12 cellular contexts compared by ENCODE assay signal in the genomic region with DNA sequence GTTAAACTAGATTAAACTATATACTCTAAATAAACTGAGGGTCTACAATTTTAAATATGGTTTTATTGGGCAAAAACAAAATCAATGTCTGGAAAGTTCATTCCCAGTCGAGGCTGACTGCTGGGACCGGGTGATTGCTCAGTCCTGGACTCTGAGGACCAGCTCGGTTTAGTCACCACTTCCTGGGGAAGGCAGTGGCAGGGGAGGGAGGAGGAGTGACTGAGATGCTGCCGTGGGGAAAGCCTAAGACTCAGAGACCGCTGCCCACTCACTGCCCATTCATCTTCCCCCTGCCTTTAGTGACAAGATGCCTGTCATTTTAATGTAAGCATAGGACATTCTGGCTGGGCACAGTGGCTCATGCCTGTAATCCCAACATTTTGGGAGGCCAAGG. TPM values are rescaled to one million over a fixed set of nuclear protein-coding genes. Genes with fewer than 3 reads are reported as not detected.
DNase-seq lines count a peak whose midpoint lies in the region; ATAC-seq, FAIRE-seq and TF ChIP-seq lines count a peak whose summit lies in the region.
"Had no signal": no experiment of that assay in that cellular context is flagged by ENCODE, and none has a peak within 500 bp of the region (broad histone marks: within the 10 kb centered on the region; RNA-seq: fewer than 3 reads in every experiment).

No MANE protein-coding gene starts in this region.

- TF ChIP-seq CTCF in Panc1 (IDR thresholded peaks at IDR 0.05) (no peak), endothelial cell of umbilical vein (IDR thresholded peaks at IDR 0.05; ENCODE audit: extremely low read depth in 1 of 2, insufficient read depth in 1 of 2, low read depth in 1 of 2, low read length in 2 of 2) (no peak)

- dilution Hi-C loops in endothelial cell of umbilical vein (cut with MboI; ENCODE audit: extremely low pct_ligation_motif_present, low sequenced_read_pairs): no loop called here

- no peaks in the 10 kb centered on the region for H3K9me3 ChIP-seq in Panc1 (ENCODE audit: control insufficient read depth, insufficient read depth, low read depth, low read length)
- no peaks in the 10 kb centered on the region for H3K9me3 ChIP-seq in endothelial cell of umbilical vein (replicated peaks; ENCODE audit: control insufficient read depth, insufficient read depth, low read length)
- H3K9me3 ChIP-seq: tibial artery had no signal

- H3K4me3 ChIP-seq in Panc1 (ENCODE audit: low read depth in 2 of 2, low read length in 2 of 2) (no peak overlapping the region), endothelial cell of umbilical vein (replicated peaks in 1 of 3; ENCODE audit: insufficient read depth in 1 of 3, low read depth in 1 of 3, low read length in 3 of 3) (no peak overlapping the region)
- H3K4me3 ChIP-seq: tibial artery had no signal

- TF ChIP-seq POLR2A in endothelial cell of umbilical vein (IDR thresholded peaks at IDR 0.05; ENCODE audit: low read depth, low read length): no peak

- no peak overlapping the region for H3K27ac ChIP-seq in Panc1 (ENCODE audit: low read length)
- no peak overlapping the region for H3K27ac ChIP-seq in endothelial cell of umbilical vein (ENCODE audit: insufficient read depth, low read depth, low read length)
- H3K27ac ChIP-seq: tibial artery had no signal

- no peaks in the 10 kb centered on the region for H3K27me3 ChIP-seq in Panc1 (ENCODE audit: control insufficient read depth, insufficient read depth, low read length)
- H3K27me3 ChIP-seq in endothelial cell of umbilical vein (ENCODE audit: control insufficient read depth in 2 of 2, insufficient read depth in 2 of 2, low read length in 2 of 2): no peaks in the 10 kb centered on the region

- H4K20me1 ChIP-seq in endothelial cell of umbilical vein (replicated peaks; ENCODE audit: control insufficient read depth, extremely low read depth, insufficient read depth, low read length): no peaks in the 10 kb centered on the region

- H3K36me3 ChIP-seq in Panc1 (ENCODE audit: control insufficient read depth, insufficient read depth, low read length) (no peaks in the 10 kb centered on the region; the same call in 1 of the 2 replicates), endothelial cell of umbilical vein (ENCODE audit: control insufficient read depth in 2 of 2, extremely low read depth in 1 of 2, insufficient read depth in 2 of 2, low read length in 2 of 2) (no peaks in the 10 kb centered on the region)
- H3K36me3 ChIP-seq: tibial artery had no signal

- no peak overlapping the region for H2AFZ ChIP-seq in endothelial cell of umbilical vein (ENCODE audit: low read depth, low read length)

- CTCF ChIA-PET in Panc1 (lab: Charles Lee): interaction anchor here (0.6 kb wide), 1 partner anchor 115 kb away, joined by 3 read pairs; no protein-coding TSS in a partner anchor
- CTCF ChIA-PET in endothelial cell of umbilical vein (lab: Charles Lee): interaction anchor here (0.9 to 2.6 kb wide), 4 partner anchors 10 to 120 kb away, joined by 4 to 20 read pairs (median 9); no protein-coding TSS in a partner anchor

- intact Hi-C loops in Panc1 (cut with micrococcal nuclease; ENCODE audit: unreplicated experiment) (no loop called here), endothelial cell of umbilical vein (cut with micrococcal nuclease) (no loop called here), posterior cingulate gyrus (cut with DNase I) (no loop called here)

- peak overlapping the region; percentile 29 for H3K4me2 ChIP-seq in endothelial cell of umbilical vein (ENCODE audit: insufficient read depth, low read length)

- DNase-seq in stimulated activated CD4-positive, alpha-beta T cell treated with anti-CD3 and anti-CD28 coated beads, Interleukin-15, amount 100 ng/mL, for 24 hours: peak; percentile 14
- DNase-seq in stimulated activated CD4-positive, alpha-beta T cell treated with anti-CD3 and anti-CD28 coated beads, Interleukin-12 subunit alpha, Interleukin-12 subunit beta, amount 100 ng/mL, for 4 hours: no peak
- DNase-seq in Panc1 (ENCODE audit: low read depth, low spot score): no peak
- DNase-seq in endothelial cell of umbilical vein (ENCODE audit: low read depth, low spot score): peak; percentile 57
- peak; percentile 52 for DNase-seq in stromal cell of bone marrow (ENCODE audit: low read depth)
- no peak for DNase-seq in posterior cingulate gyrus
- no peak for DNase-seq in NCI-H1417 treated with DMSO at 0.1 percent for 48 hours (lab: John Stamatoyannopoulos, UW)
- DNase-seq: NCI-H2029, nephron progenitor cell, T-cell, tibial artery had no signal

- BruUV-seq in Panc1 (replicated peaks; lab: Mats Ljungman, UMichigan) (no TSS peak), endothelial cell of umbilical vein (replicated peaks; lab: Mats Ljungman, UMichigan) (no TSS peak)

- peak; percentile 95 for FAIRE-seq in endothelial cell of umbilical vein (lab: Jason Lieb, UNC)

- H3K9ac ChIP-seq in endothelial cell of umbilical vein (replicated peaks; ENCODE audit: extremely low read depth, insufficient read depth, low read length): no peak overlapping the region

- in situ Hi-C loops in Panc1 (cut with HindIII; ENCODE audit: low pct_unique_long_range_greater_than_20kb, low sequenced_read_pairs): no loop called here

- ATAC-seq in Panc1 (peak; percentile 78), GM21529 (IDR thresholded peaks at IDR 0.05; ENCODE audit: unreplicated experiment) (no peak)
- ATAC-seq: T-cell had no signal

- H3K4me1 ChIP-seq in Panc1 (ENCODE audit: control insufficient read depth, insufficient read depth, low read length): no peaks in the 10 kb centered on the region
- peaks cover 4% of the 10 kb centered on the region for H3K4me1 ChIP-seq in endothelial cell of umbilical vein (ENCODE audit: control insufficient read depth, extremely low read depth, insufficient read depth, low read length)
- H3K4me1 ChIP-seq: tibial artery had no signal

- no peaks in the 10 kb centered on the region for H3K9me1 ChIP-seq in endothelial cell of umbilical vein (replicated peaks; ENCODE audit: control insufficient read depth, extremely low read depth, insufficient read depth, low read length)

- POLR2A ChIA-PET in Panc1 (lab: Charles Lee) (no interaction called here), endothelial cell of umbilical vein (lab: Charles Lee) (interaction anchor here (0.7 kb wide), 1 partner anchor 148 kb away, joined by 3 read pairs; no protein-coding TSS in a partner anchor)

- H3K79me2 ChIP-seq in endothelial cell of umbilical vein (ENCODE audit: control insufficient read depth, insufficient read depth, low read length): no peaks in the 10 kb centered on the region

TF ChIP-seq in endothelial cell of umbilical vein, 7 proteins besides CTCF, POLR2A, EP300 and RAD21:
- TF ChIP-seq FOS (IDR thresholded peaks at IDR 0.05; ENCODE audit: borderline replicate concordance, insufficient read depth, low read length) (peak; percentile 78), JUN (IDR thresholded peaks at IDR 0.05; ENCODE audit: borderline replicate concordance, insufficient read depth, insufficient read length, low read depth) (peak; percentile 8), GATA2 (IDR thresholded peaks at IDR 0.05; ENCODE audit: insufficient read depth, insufficient read length, low read depth, low read length) (no peak)

RNA-seq across cellular contexts. Expression of gene ATOH7, which starts 29.0 kb away (rescaled TPM):
- 0.28 TPM for total RNA-seq in Panc1 (2021; ENCODE audit: unreplicated experiment)
- not detected for polyA plus RNA-seq in Panc1 (2012; ENCODE audit: insufficient read length)
- not detected in 2 replicates for total RNA-seq in endothelial cell of umbilical vein
- polyA plus RNA-seq in endothelial cell of umbilical vein: 0.05 TPM in 1 of 2 replicates, not detected in the other
- polyA plus RNA-seq in endothelial cell of umbilical vein (2011; cell fraction: cytosol; rRNA removed): not detected in 2 replicates
- polyA plus RNA-seq in endothelial cell of umbilical vein (2011; cell fraction: nucleus; rRNA removed): 0.16 TPM in 1 of 2 replicates, not detected in the other
- polyA plus RNA-seq in endothelial cell of umbilical vein (2012): not detected in 2 replicates
- polyA minus RNA-seq in endothelial cell of umbilical vein: not detected in 2 replicates
- polyA minus RNA-seq in endothelial cell of umbilical vein (2011; cell fraction: cytosol; rRNA and poly(A)+ RNA removed): not detected
- polyA minus RNA-seq in endothelial cell of umbilical vein (2011; cell fraction: nucleus; rRNA and poly(A)+ RNA removed): not detected in 2 replicates
- total RNA-seq: T-cell had no signal

Comparison
In these comparisons a context has a peak if more than half of its experiments do, and no peak if none do; other contexts are left out.
1. DNase-seq: peak in stimulated activated CD4-positive, alpha-beta T cell treated with anti-CD3 and anti-CD28 coated beads, Interleukin-15, amount 100 ng/mL, for 24 hours (single experiment), endothelial cell of umbilical vein (single experiment) and stromal cell of bone marrow (single experiment); none in stimulated activated CD4-positive, alpha-beta T cell treated with anti-CD3 and anti-CD28 coated beads, Interleukin-12 subunit alpha, Interleukin-12 subunit beta, amount 100 ng/mL, for 4 hours (single experiment), Panc1 (single experiment), posterior cingulate gyrus (0 of 10) and NCI-H1417 treated with DMSO at 0.1 percent for 48 hours (single experiment).